In genomic region chr2:186991766-186992417, GRCh38 we compare ENCODE assay signal across 1 cellular context.
TF ChIP-seq lines count a peak whose summit lies in the region.

No MANE protein-coding gene starts in this region.

TF ChIP-seq in K562, 482 proteins besides CTCF, POLR2A, EP300 and RAD21 (continued from another document):
- TF ChIP-seq RERE (CRISPR knock-in tag; IDR thresholded peaks at IDR 0.05; ENCODE audit: borderline replicate concordance) (no peak), C11orf30 (IDR thresholded peaks at IDR 0.05; ENCODE audit: low read depth) (no peak), ARNT (IDR thresholded peaks at IDR 0.05) (no peak), FOXJ2 (tag; IDR thresholded peaks at IDR 0.05) (no peak), TFAP4 (CRISPR knock-in tag; IDR thresholded peaks at IDR 0.05; ENCODE audit: borderline replicate concordance) (no peak), BRD9 (IDR thresholded peaks at IDR 0.05; ENCODE audit: low read depth, partially characterized antibody) (no peak), NEUROD1 (IDR thresholded peaks at IDR 0.05; ENCODE audit: borderline replicate concordance, low read depth, low read length, partially characterized antibody) (no peak), ZBTB12 (CRISPR knock-in tag; IDR thresholded peaks at IDR 0.05) (no peak), BHLHE40 (IDR thresholded peaks at IDR 0.05; ENCODE audit: low read length) (no peak), ZNF592 (IDR thresholded peaks at IDR 0.05) (no peak)
